ENCODE assay signal across 1 cellular context in genomic region chr17:45317113-45317820, GRCh38.
A peak's percentile ranks its signal among the peaks of the same experiment; 100 is the strongest.
TF ChIP-seq lines count a peak whose summit lies in the region.

No MANE protein-coding gene starts in this region.

TF ChIP-seq in K562, 482 proteins besides CTCF, POLR2A, EP300 and RAD21 (continued from another document and continues in another):
- TF ChIP-seq, protein P1, sequence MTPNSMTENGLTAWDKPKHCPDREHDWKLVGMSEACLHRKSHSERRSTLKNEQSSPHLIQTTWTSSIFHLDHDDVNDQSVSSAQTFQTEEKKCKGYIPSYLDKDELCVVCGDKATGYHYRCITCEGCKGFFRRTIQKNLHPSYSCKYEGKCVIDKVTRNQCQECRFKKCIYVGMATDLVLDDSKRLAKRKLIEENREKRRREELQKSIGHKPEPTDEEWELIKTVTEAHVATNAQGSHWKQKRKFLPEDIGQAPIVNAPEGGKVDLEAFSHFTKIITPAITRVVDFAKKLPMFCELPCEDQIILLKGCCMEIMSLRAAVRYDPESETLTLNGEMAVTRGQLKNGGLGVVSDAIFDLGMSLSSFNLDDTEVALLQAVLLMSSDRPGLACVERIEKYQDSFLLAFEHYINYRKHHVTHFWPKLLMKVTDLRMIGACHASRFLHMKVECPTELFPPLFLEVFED (CRISPR knock-in tag; conservative IDR thresholded peaks at IDR 0.05) = no peak
- TF ChIP-seq LEF1 (IDR thresholded peaks at IDR 0.05) = no peak
- TF ChIP-seq CCAR2 (IDR thresholded peaks at IDR 0.05; ENCODE audit: low read depth, low read length) = no peak
- peak; percentile 71; the same call in 1 of the 2 replicates for TF ChIP-seq HDAC2 (IDR thresholded peaks at IDR 0.05)
- no peak for TF ChIP-seq GATAD2A (IDR thresholded peaks at IDR 0.05)
- TF ChIP-seq ZFP1 (CRISPR knock-in tag; IDR thresholded peaks at IDR 0.05) = no peak
- TF ChIP-seq SIRT6 (IDR thresholded peaks at IDR 0.05; ENCODE audit: low read depth, low read length) = no peak
- TF ChIP-seq HNRNPK (IDR thresholded peaks at IDR 0.05; ENCODE audit: low read depth, low read length, poor library complexity, severe bottlenecking) = no peak
- peak; percentile 64 for TF ChIP-seq GABPA (tag; conservative IDR thresholded peaks at IDR 0.05; ENCODE audit: low read depth)
- TF ChIP-seq TBP (optimal IDR thresholded peaks at IDR 0.05; ENCODE audit: low read depth, low read length) = peak; percentile 74
- no peak for TF ChIP-seq FOXP4 (CRISPR knock-in tag; IDR thresholded peaks at IDR 0.05; ENCODE audit: borderline replicate concordance)
- no peak for TF ChIP-seq RBM17 (IDR thresholded peaks at IDR 0.05; ENCODE audit: borderline replicate concordance, low read depth, low read length)
- TF ChIP-seq, protein P2, sequence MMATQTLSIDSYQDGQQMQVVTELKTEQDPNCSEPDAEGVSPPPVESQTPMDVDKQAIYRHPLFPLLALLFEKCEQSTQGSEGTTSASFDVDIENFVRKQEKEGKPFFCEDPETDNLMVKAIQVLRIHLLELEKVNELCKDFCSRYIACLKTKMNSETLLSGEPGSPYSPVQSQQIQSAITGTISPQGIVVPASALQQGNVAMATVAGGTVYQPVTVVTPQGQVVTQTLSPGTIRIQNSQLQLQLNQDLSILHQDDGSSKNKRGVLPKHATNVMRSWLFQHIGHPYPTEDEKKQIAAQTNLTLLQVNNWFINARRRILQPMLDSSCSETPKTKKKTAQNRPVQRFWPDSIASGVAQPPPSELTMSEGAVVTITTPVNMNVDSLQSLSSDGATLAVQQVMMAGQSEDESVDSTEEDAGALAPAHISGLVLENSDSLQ (IDR thresholded peaks at IDR 0.05) = peak; percentile 98
- no peak for TF ChIP-seq TBL1XR1 (IDR thresholded peaks at IDR 0.05; ENCODE audit: low read length in 2 of 2)
- TF ChIP-seq RNF2 (IDR thresholded peaks at IDR 0.05) = no peak
- no peak for TF ChIP-seq ZNF274 (IDR thresholded peaks at IDR 0.05; ENCODE audit: borderline replicate concordance, low read depth, low read length)
- no peak for TF ChIP-seq HSF4 (CRISPR knock-in tag; IDR thresholded peaks at IDR 0.05; ENCODE audit: borderline replicate concordance)
- peak; percentile 49; the same call in 1 of the 2 replicates for TF ChIP-seq THAP12 (CRISPR knock-in tag; IDR thresholded peaks at IDR 0.05)
- TF ChIP-seq TEAD1 (CRISPR knock-in tag; IDR thresholded peaks at IDR 0.05) = peak in 1 of 2 experiments; percentile 44; a peak in 1 of 4 replicates
- TF ChIP-seq HDAC1 (IDR thresholded peaks at IDR 0.05) = peak in 1 of 2 experiments; percentile 96; a peak in 2 of 4 replicates
- TF ChIP-seq, protein P3, sequence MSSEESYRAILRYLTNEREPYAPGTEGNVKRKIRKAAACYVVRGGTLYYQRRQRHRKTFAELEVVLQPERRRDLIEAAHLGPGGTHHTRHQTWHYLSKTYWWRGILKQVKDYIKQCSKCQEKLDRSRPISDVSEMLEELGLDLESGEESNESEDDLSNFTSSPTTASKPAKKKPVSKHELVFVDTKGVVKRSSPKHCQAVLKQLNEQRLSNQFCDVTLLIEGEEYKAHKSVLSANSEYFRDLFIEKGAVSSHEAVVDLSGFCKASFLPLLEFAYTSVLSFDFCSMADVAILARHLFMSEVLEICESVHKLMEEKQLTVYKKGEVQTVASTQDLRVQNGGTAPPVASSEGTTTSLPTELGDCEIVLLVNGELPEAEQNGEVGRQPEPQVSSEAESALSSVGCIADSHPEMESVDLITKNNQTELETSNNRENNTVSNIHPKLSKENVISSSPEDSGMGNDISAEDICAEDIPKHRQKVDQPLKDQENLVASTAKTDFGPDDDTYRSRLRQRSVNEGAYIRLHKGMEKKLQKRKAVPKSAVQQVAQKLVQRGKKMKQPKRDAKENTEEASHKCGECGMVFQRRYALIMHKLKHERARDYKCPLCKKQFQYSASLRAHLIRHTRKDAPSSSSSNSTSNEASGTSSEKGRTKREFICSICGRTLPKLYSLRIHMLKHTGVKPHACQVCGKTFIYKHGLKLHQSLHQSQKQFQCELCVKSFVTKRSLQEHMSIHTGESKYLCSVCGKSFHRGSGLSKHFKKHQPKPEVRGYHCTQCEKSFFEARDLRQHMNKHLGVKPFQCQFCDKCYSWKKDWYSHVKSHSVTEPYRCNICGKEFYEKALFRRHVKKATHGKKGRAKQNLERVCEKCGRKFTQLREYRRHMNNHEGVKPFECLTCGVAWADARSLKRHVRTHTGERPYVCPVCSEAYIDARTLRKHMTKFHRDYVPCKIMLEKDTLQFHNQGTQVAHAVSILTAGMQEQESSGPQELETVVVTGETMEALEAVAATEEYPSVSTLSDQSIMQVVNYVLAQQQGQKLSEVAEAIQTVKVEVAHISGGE (CRISPR knock-in tag; IDR thresholded peaks at IDR 0.05) = no peak
- TF ChIP-seq HINFP (tag; conservative IDR thresholded peaks at IDR 0.05; ENCODE audit: low read depth) = no peak
- TF ChIP-seq ZNF277 (CRISPR knock-in tag; IDR thresholded peaks at IDR 0.05; ENCODE audit: borderline replicate concordance) = no peak
- TF ChIP-seq HDGF (IDR thresholded peaks at IDR 0.05) = no peak
- TF ChIP-seq GABPB1 (CRISPR knock-in tag; IDR thresholded peaks at IDR 0.05) = peak; percentile 47; the same call in 1 of the 2 replicates
- no peak for TF ChIP-seq CXXC5 (CRISPR knock-in tag; IDR thresholded peaks at IDR 0.05)
- no peak for TF ChIP-seq TRIM28 (IDR thresholded peaks at IDR 0.05)
- no peak for TF ChIP-seq PHB2 (IDR thresholded peaks at IDR 0.05; ENCODE audit: low read depth)
- no peak for TF ChIP-seq ZNF79 (CRISPR knock-in tag; IDR thresholded peaks at IDR 0.05; ENCODE audit: low read depth)
- peak; percentile 16; the same call in 1 of the 2 replicates for TF ChIP-seq JUN (IDR thresholded peaks at IDR 0.05; ENCODE audit: borderline replicate concordance, low read depth, low read length)
- TF ChIP-seq JUN (CRISPR knock-in tag; IDR thresholded peaks at IDR 0.05; ENCODE audit: borderline replicate concordance) = no peak
- TF ChIP-seq HNRNPLL (IDR thresholded peaks at IDR 0.05; ENCODE audit: low read depth, low read length, poor library complexity, severe bottlenecking) = peak; percentile 72
- no peak for TF ChIP-seq ZFPM2 (CRISPR knock-in tag; IDR thresholded peaks at IDR 0.05)
- peak; percentile 7; the same call in 1 of the 2 replicates for TF ChIP-seq SOX6 (IDR thresholded peaks at IDR 0.05)
- TF ChIP-seq SREBF2 (CRISPR knock-in tag; IDR thresholded peaks at IDR 0.05) = no peak
- no peak for TF ChIP-seq PCBP1 (IDR thresholded peaks at IDR 0.05; ENCODE audit: low read depth, low read length, poor library complexity, severe bottlenecking)
- TF ChIP-seq NFYB (IDR thresholded peaks at IDR 0.05; ENCODE audit: extremely low read depth, insufficient read length) = peak; percentile 77
- 0 out of 2 replicates have a peak, but pooled peaks have one; percentile 9 for TF ChIP-seq CBX5 (IDR thresholded peaks at IDR 0.05; ENCODE audit: borderline replicate concordance, low read depth)
- TF ChIP-seq E4F1 (CRISPR knock-in tag; IDR thresholded peaks at IDR 0.05; ENCODE audit: borderline replicate concordance) = no peak
- TF ChIP-seq FOXM1 (IDR thresholded peaks at IDR 0.05; ENCODE audit: low read depth) = no peak
- no peak for TF ChIP-seq FOXM1 (CRISPR knock-in tag; IDR thresholded peaks at IDR 0.05; ENCODE audit: low read depth)
- TF ChIP-seq CREB5 (CRISPR knock-in tag; IDR thresholded peaks at IDR 0.05) = no peak
- TF ChIP-seq E2F6 (IDR thresholded peaks at IDR 0.05; ENCODE audit: borderline replicate concordance in 1 of 2, extremely low read depth in 1 of 2, insufficient read depth in 1 of 2, insufficient read length in 1 of 2, low read depth in 1 of 2, low read length in 1 of 2, poor library complexity in 1 of 2, severe bottlenecking in 1 of 2) = peak; percentile 40 to 61
- no peak for TF ChIP-seq HMG20B (CRISPR knock-in tag; IDR thresholded peaks at IDR 0.05)
- TF ChIP-seq, protein P4, sequence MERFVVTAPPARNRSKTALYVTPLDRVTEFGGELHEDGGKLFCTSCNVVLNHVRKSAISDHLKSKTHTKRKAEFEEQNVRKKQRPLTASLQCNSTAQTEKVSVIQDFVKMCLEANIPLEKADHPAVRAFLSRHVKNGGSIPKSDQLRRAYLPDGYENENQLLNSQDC (CRISPR knock-in tag; IDR thresholded peaks at IDR 0.05) = no peak
- TF ChIP-seq JUND (IDR thresholded peaks at IDR 0.05; ENCODE audit: borderline replicate concordance, low read depth, low read length) = no peak
- 0 out of 3 replicates have a peak, but pooled peaks have one; percentile 8 for TF ChIP-seq JUND (tag; IDR thresholded peaks at IDR 0.05; ENCODE audit: borderline replicate concordance, low read depth, low read length)
- TF ChIP-seq NR4A1 (CRISPR knock-in tag; IDR thresholded peaks at IDR 0.05) = no peak
- TF ChIP-seq NR4A1 (tag; IDR thresholded peaks at IDR 0.05) = no peak
- no peak for TF ChIP-seq NFRKB (IDR thresholded peaks at IDR 0.05; ENCODE audit: low read depth)
